Comparison of ENCODE assay signal across 7 cellular contexts in genomic region chr1:231432996-231433395, GRCh38.
"Had no signal": no experiment of that assay in that cellular context is flagged by ENCODE, and none has a peak within 500 bp of the region (broad histone marks: within the 10 kb centered on the region; RNA-seq: fewer than 3 reads in every experiment).

No MANE protein-coding gene starts in this region.

- FAIRE-seq: HTR-8/SVneo, K562 had no signal

- H3K4me3 ChIP-seq: K562 had no signal

- DNase-seq: IMR-90, KBM-7, KG1 had no signal

- H3K27ac ChIP-seq: HL-60, KMS-11 had no signal

- H3K4me2 ChIP-seq: KMS-11 had no signal

- H3K9ac ChIP-seq: KMS-11 had no signal

- ATAC-seq: K562 had no signal
